In the genomic region with DNA sequence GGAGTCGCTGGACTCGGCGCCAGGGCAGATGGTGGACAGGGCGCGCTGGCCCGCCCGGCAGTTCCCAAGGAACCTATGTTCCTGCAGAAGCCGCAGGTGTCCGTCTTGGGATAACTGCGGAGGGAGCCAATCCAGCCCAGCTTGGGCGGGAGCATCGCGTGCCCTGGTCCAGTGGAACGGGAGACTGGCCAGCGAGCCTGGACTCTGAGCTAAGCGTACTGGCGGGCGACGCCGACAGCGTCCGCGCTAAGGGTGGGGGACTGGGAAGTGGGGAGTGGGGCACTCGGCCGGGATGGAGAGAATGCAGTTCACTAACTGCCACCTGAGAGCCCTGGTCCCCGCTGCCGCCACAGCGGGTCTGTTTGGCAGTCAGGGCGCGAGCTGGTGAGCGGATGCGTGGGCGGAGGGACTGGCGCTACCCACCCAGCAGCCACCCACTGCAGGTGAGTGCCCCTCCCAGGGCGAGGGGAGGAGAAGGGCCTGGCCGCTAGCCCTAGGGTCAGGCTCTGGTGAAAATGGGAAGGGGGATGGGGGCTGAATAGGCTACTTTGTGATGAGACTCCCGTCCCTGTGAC, we compare ENCODE assay signal across 7 cellular contexts. TPM values are rescaled to one million over a fixed set of nuclear protein-coding genes. Genes with fewer than 3 reads are reported as not detected.
DNase-seq lines count a peak whose midpoint lies in the region; ATAC-seq lines count a peak whose summit lies in the region.

No MANE protein-coding gene starts in this region.

- DNase-seq in Karpas-422 (no peak), immature natural killer cell (peak in 2 of 3 donors; percentile 8 to 14), hippocampal formation (lab: John Stamatoyannopoulos, UW) (no peak)
- no peak for DNase-seq in stimulated activated naive B cell treated with anti-CD40 and anti-IgM and Interleukin-4, amounts not matched to agents 10 μg/mL and 1 μg/mL and 100 μg/mL, for 72 hours

- peaks cover 37% of the 10 kb centered on the region for H3K79me2 ChIP-seq in Karpas-422 (ENCODE audit: low read length)

- H3K36me3 ChIP-seq in Karpas-422 (ENCODE audit: insufficient read depth, low read length): peaks cover 12% of the 10 kb centered on the region

- peaks cover 29% of the 10 kb centered on the region for H3K4me1 ChIP-seq in Karpas-422 (ENCODE audit: low read length)

- peaks cover 23% of the 10 kb centered on the region for H3K4me1 Mint-ChIP-seq in activated naive CD4-positive, alpha-beta T cell treated with anti-CD3 and anti-CD28 coated beads, Interleukin-2, amount 50 U/mL, for 24 hours
- H3K4me1 Mint-ChIP-seq in immature natural killer cell: peaks cover 30 to 35% of the 10 kb centered on the region in 2 donors
- H3K4me1 Mint-ChIP-seq in stimulated activated naive B cell treated with anti-CD40 and anti-IgM and Interleukin-4, amounts not matched to agents 10 μg/mL and 1 μg/mL and 100 μg/mL, for 72 hours: peaks cover 22 to 41% of the 10 kb centered on the region in 2 donors

- peak overlapping the region; percentile 81 for H3K4me2 ChIP-seq in Karpas-422 (ENCODE audit: low read depth, low read length, poor library complexity, severe bottlenecking)

- H4K20me1 ChIP-seq in Karpas-422 (ENCODE audit: insufficient read depth, low read depth, low read length): 0 out of 2 replicates have a peak, but pooled peaks cover 4% of the 10 kb centered on the region

- no peaks in the 10 kb centered on the region for H3K9me3 Mint-ChIP-seq in activated naive CD4-positive, alpha-beta T cell treated with anti-CD3 and anti-CD28 coated beads, Interleukin-2, amount 50 U/mL, for 24 hours
- H3K9me3 Mint-ChIP-seq in immature natural killer cell: no peaks in the 10 kb centered on the region
- no peaks in the 10 kb centered on the region for H3K9me3 Mint-ChIP-seq in stimulated activated naive B cell treated with anti-CD40 and anti-IgM and Interleukin-4, amounts not matched to agents 10 μg/mL and 1 μg/mL and 100 μg/mL, for 72 hours

- no peak overlapping the region for H2AFZ ChIP-seq in Karpas-422 (ENCODE audit: low read length)

- H3K27ac ChIP-seq in Karpas-422 (ENCODE audit: low read length): no peak overlapping the region

- H3K27me3 ChIP-seq in Karpas-422 (ENCODE audit: low read length): no peaks in the 10 kb centered on the region

- no peak for ATAC-seq in stimulated activated naive B cell treated with anti-CD40 and anti-IgM and Interleukin-4, amounts not matched to agents 10 μg/mL and 1 μg/mL and 100 μg/mL, for 72 hours (replicated peaks)
- ATAC-seq in GM19395 (IDR thresholded peaks at IDR 0.05; ENCODE audit: unreplicated experiment) (no peak), HG02840 (IDR thresholded peaks at IDR 0.05; ENCODE audit: low FRiP score, unreplicated experiment) (no peak)

- peak overlapping the region; percentile 96 for H3K9ac ChIP-seq in Karpas-422 (ENCODE audit: low read length)

- no peaks in the 10 kb centered on the region for H3K9me2 ChIP-seq in Karpas-422 (replicated peaks; ENCODE audit: insufficient read depth, low read length)

- H3K9me3 ChIP-seq in Karpas-422 (ENCODE audit: low read length): no peaks in the 10 kb centered on the region; the same call in 1 of the 2 replicates

- peak overlapping the region; percentile 80 for H3K4me3 ChIP-seq in Karpas-422 (ENCODE audit: low read length)

- no peak overlapping the region for H3K27ac Mint-ChIP-seq in activated naive CD4-positive, alpha-beta T cell treated with anti-CD3 and anti-CD28 coated beads, Interleukin-2, amount 50 U/mL, for 24 hours
- H3K27ac Mint-ChIP-seq in immature natural killer cell: peak overlapping the region in 1 of 6 donors; percentile 46
- no peak overlapping the region for H3K27ac Mint-ChIP-seq in stimulated activated naive B cell treated with anti-CD40 and anti-IgM and Interleukin-4, amounts not matched to agents 10 μg/mL and 1 μg/mL and 100 μg/mL, for 72 hours

- peaks cover 18% of the 10 kb centered on the region for H3K27me3 Mint-ChIP-seq in activated naive CD4-positive, alpha-beta T cell treated with anti-CD3 and anti-CD28 coated beads, Interleukin-2, amount 50 U/mL, for 24 hours
- peaks cover 11 to 18% (median 15%) of the 10 kb centered on the region in 3 donors for H3K27me3 Mint-ChIP-seq in immature natural killer cell (ENCODE audit: low read depth in 3 of 3)
- H3K27me3 Mint-ChIP-seq in stimulated activated naive B cell treated with anti-CD40 and anti-IgM and Interleukin-4, amounts not matched to agents 10 μg/mL and 1 μg/mL and 100 μg/mL, for 72 hours: peaks cover 32 to 39% of the 10 kb centered on the region in 2 donors

- H3K4me3 Mint-ChIP-seq in activated naive CD4-positive, alpha-beta T cell treated with anti-CD3 and anti-CD28 coated beads, Interleukin-2, amount 50 U/mL, for 24 hours: peak overlapping the region; percentile 85
- H3K4me3 Mint-ChIP-seq in immature natural killer cell: peak overlapping the region; percentile 70 to 88 (median 86)
- H3K4me3 Mint-ChIP-seq in stimulated activated naive B cell treated with anti-CD40 and anti-IgM and Interleukin-4, amounts not matched to agents 10 μg/mL and 1 μg/mL and 100 μg/mL, for 72 hours: peak overlapping the region; percentile 79 to 84

- H3K36me3 Mint-ChIP-seq in activated naive CD4-positive, alpha-beta T cell treated with anti-CD3 and anti-CD28 coated beads, Interleukin-2, amount 50 U/mL, for 24 hours: no peaks in the 10 kb centered on the region
- H3K36me3 Mint-ChIP-seq in immature natural killer cell: no peaks in the 10 kb centered on the region
- H3K36me3 Mint-ChIP-seq in stimulated activated naive B cell treated with anti-CD40 and anti-IgM and Interleukin-4, amounts not matched to agents 10 μg/mL and 1 μg/mL and 100 μg/mL, for 72 hours: no peaks in the 10 kb centered on the region

RNA-seq across cellular contexts. Expression of a gene that starts 1.3 kb away (rescaled TPM):
- 22.9 and 37.8 TPM in 2 replicates for total RNA-seq in Karpas-422 (2014; rRNA removed; shearing (Covaris generic); ENCODE audit: low replicate concordance)
- under 1 TPM in 1 of 3 donors, not detected in 2; 0.61 TPM for polyA plus RNA-seq in immature natural killer cell

Comparison
In these comparisons a context has a peak if more than half of its experiments do, and no peak if none do; other contexts are left out.
1. DNase-seq: peak in immature natural killer cell (2 of 3); none in Karpas-422 (single experiment), stimulated activated naive B cell treated with anti-CD40 and anti-IgM and Interleukin-4, amounts not matched to agents 10 μg/mL and 1 μg/mL and 100 μg/mL, for 72 hours (single experiment) and hippocampal formation (0 of 2).
2. Peak in every context shown above with its lines, with median percentiles within 50 percentile points of each other: H3K4me3 Mint-ChIP-seq.